In the genomic region with DNA sequence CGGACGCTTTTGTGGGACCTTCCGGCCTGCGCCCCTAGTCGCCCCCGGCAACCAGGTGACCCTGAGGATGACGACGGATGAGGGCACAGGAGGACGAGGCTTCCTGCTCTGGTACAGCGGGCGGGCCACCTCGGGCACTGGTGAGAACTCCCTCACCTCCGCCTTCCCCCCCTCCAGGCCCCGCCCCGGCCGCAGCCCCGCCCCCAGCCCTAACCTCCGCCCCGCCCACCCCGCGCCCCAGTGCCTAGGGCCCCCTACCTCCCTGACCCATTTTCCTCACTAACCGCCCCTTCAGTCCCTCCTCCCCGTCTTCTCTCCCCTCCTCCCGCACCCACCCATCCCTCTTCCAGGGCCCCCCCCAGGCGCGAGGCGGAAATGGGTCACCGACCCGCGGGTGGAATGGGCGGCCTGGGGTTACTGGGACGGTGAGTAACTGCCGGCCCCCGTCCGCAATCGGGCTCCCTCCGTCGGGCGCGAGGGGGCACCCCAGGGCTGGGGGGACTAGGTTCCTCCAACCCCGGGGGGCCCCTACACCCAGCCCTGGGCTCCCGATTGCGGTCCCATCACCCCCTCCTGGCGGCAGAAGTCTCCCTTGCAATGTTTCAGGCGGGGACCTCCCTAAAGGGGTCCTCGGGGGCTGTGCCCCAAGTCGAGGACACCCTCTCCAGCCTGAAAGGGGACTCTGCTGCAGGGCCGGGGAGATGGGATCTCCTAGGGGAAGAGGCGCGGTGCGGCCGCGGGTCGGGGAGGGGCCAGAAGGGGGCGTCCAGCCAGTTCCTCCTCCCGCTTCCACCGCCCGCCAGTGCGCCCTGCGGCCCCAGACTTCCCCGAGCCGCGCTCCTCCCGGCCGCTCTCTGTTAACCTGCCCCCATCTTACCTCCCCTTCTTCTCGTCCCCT, we compare ENCODE assay signal across 8 cellular contexts. TPM values are rescaled to one million over a fixed set of nuclear protein-coding genes. Genes with fewer than 3 reads are reported as not detected.
DNase-seq lines count a peak whose midpoint lies in the region; ATAC-seq and TF ChIP-seq lines count a peak whose summit lies in the region.

No MANE protein-coding gene starts in this region.

- CTCF ChIA-PET in BJ (lab: Yijun Ruan, JAX) = interaction anchor here (0.9 to 2.4 kb wide), 6 partner anchors 18 to 248 kb away, joined by 4 to 12 read pairs (median 7); partner anchors contain the start of genes FBXO24, LRCH4 and SLC12A9

- H4K20me1 ChIP-seq in Loucy (ENCODE audit: insufficient read depth, low read length, poor library complexity, severe bottlenecking) = no peaks in the 10 kb centered on the region

- peak overlapping the region; percentile 89 for H2AFZ ChIP-seq in Loucy (ENCODE audit: low read length)

- H3K79me2 ChIP-seq in Loucy (ENCODE audit: insufficient read depth, low read length) = peaks cover 6% of the 10 kb centered on the region; the same call in 1 of the 2 replicates

- H3F3A ChIP-seq in Loucy (ENCODE audit: low read depth) = no peaks in the 10 kb centered on the region

- H3K27me3 ChIP-seq in BJ (ENCODE audit: control insufficient read depth, insufficient read depth, low read length) (no peaks in the 10 kb centered on the region), Loucy (ENCODE audit: insufficient read depth, low read length, poor library complexity, severe bottlenecking) (no peaks in the 10 kb centered on the region), skeletal muscle satellite cell (ENCODE audit: control insufficient read depth, insufficient read depth, low read length) (no peaks in the 10 kb centered on the region)

- H3K4me1 ChIP-seq in Loucy (ENCODE audit: insufficient read depth, low read length, poor library complexity, severe bottlenecking) = peaks cover 19% of the 10 kb centered on the region
- peaks cover 37% of the 10 kb centered on the region for H3K4me1 ChIP-seq in skeletal muscle satellite cell (ENCODE audit: control insufficient read depth, insufficient read depth, low read length)

- TF ChIP-seq CTCF in BJ (IDR thresholded peaks at IDR 0.05; ENCODE audit: insufficient read depth, low read depth, low read length) = peak; percentile 64
- TF ChIP-seq CTCF in Loucy (conservative IDR thresholded peaks at IDR 0.05; ENCODE audit: low read length) = peak; percentile 65

- H3K4me2 ChIP-seq in Loucy (ENCODE audit: low read depth, low read length, poor library complexity, severe bottlenecking) = peak overlapping the region; percentile 86
- H3K4me2 ChIP-seq in skeletal muscle satellite cell (ENCODE audit: low read length) = peak overlapping the region; percentile 99

- no peak for ATAC-seq in HG03159 (IDR thresholded peaks at IDR 0.05; ENCODE audit: unreplicated experiment)

- DNase-seq in BJ (ENCODE audit: low read depth) = no peak
- DNase-seq in GM19238 (ENCODE audit: insufficient read length, low spot score) = peak; percentile 85
- peak; percentile 58 to 73 (median 70) for DNase-seq in T-helper 1 cell
- DNase-seq in anterior cingulate cortex (lab: John Stamatoyannopoulos, UW) = peak in 35 of 58 donors; percentile 7 to 54 (median 31)
- peak in 36 of 51 donors; percentile 4 to 63 (median 28) for DNase-seq in hypothalamus (lab: John Stamatoyannopoulos, UW)

- POLR2A ChIA-PET in BJ (lab: Charles Lee) = interaction anchor here (1.1 kb wide), 1 partner anchor 34 kb away, joined by 3 read pairs; no protein-coding TSS in a partner anchor

- H3K36me3 ChIP-seq in BJ (ENCODE audit: control insufficient read depth, insufficient read depth, low read length) (peaks cover 21% of the 10 kb centered on the region), Loucy (ENCODE audit: insufficient read depth, low read length) (no peaks in the 10 kb centered on the region), skeletal muscle satellite cell (ENCODE audit: insufficient read depth, low read length) (peaks cover 3% of the 10 kb centered on the region)

- H3K9ac ChIP-seq in Loucy (ENCODE audit: low read depth, low read length, poor library complexity, severe bottlenecking) (peak overlapping the region; percentile 79), skeletal muscle satellite cell (ENCODE audit: low read depth, low read length) (peak overlapping the region; percentile 82)

- H3K4me3 ChIP-seq in BJ (ENCODE audit: low read depth, low read length) = peak overlapping the region; percentile 46
- peak overlapping the region; percentile 81 for H3K4me3 ChIP-seq in Loucy (ENCODE audit: low read length, poor library complexity, severe bottlenecking)
- peak overlapping the region; percentile 95 for H3K4me3 ChIP-seq in skeletal muscle satellite cell (ENCODE audit: low read length)

- H3K9me3 ChIP-seq in Loucy (ENCODE audit: insufficient read depth, low read depth, low read length) = no peaks in the 10 kb centered on the region
- H3K9me3 ChIP-seq in skeletal muscle satellite cell (replicated peaks; ENCODE audit: low read length) = no peaks in the 10 kb centered on the region

- no peaks in the 10 kb centered on the region for H3K9me2 ChIP-seq in Loucy (replicated peaks; ENCODE audit: low read depth, low read length)

RNA-seq across cellular contexts. Expression of gene PCOLCE, which starts 2.2 kb away (rescaled TPM):
- polyA plus RNA-seq in BJ (2011; rRNA removed) = 173 and 433 TPM in 2 replicates
- 38.8 and 47.4 TPM in 2 replicates for polyA minus RNA-seq in BJ (2011; rRNA and poly(A)+ RNA removed)
- 124 and 181 TPM in 2 replicates for total RNA-seq in skeletal muscle satellite cell (2012; rRNA removed)

RNA-seq across cellular contexts. Expression of gene MOSPD3, which starts 8.0 kb away (rescaled TPM):
- 5.2 and 15.0 TPM in 2 replicates for polyA plus RNA-seq in BJ (2011; rRNA removed)
- 2.3 and 5.5 TPM in 2 replicates for polyA minus RNA-seq in BJ (2011; rRNA and poly(A)+ RNA removed)
- total RNA-seq in skeletal muscle satellite cell (2012; rRNA removed) = 6.6 and 10.1 TPM in 2 replicates

RNA-seq across cellular contexts. Expression of gene FBXO24, which starts 18.2 kb away (rescaled TPM):
- 0.33 and 0.40 TPM in 2 replicates for polyA plus RNA-seq in BJ (2011; rRNA removed)
- polyA minus RNA-seq in BJ (2011; rRNA and poly(A)+ RNA removed) = 0.98 and 1.2 TPM in 2 replicates
- 0.44 TPM in 1 of 2 replicates, not detected in the other for total RNA-seq in skeletal muscle satellite cell (2012; rRNA removed)

RNA-seq across cellular contexts. Expression of gene LRCH4, which starts 18.4 kb away (rescaled TPM):
- 9.1 and 20.0 TPM in 2 replicates for polyA plus RNA-seq in BJ (2011; rRNA removed)
- polyA minus RNA-seq in BJ (2011; rRNA and poly(A)+ RNA removed) = 15.5 and 23.0 TPM in 2 replicates
- total RNA-seq in skeletal muscle satellite cell (2012; rRNA removed) = 13.2 and 15.1 TPM in 2 replicates

RNA-seq across cellular contexts. Expression of gene SAP25, which starts 30.6 kb away (rescaled TPM):
- 0.20 and 0.34 TPM in 2 replicates for polyA plus RNA-seq in BJ (2011; rRNA removed)
- not detected in 2 replicates for polyA minus RNA-seq in BJ (2011; rRNA and poly(A)+ RNA removed)
- total RNA-seq in skeletal muscle satellite cell (2012; rRNA removed) = not detected in 2 replicates
